9 cellular contexts compared by ENCODE assay signal in the genomic region with DNA sequence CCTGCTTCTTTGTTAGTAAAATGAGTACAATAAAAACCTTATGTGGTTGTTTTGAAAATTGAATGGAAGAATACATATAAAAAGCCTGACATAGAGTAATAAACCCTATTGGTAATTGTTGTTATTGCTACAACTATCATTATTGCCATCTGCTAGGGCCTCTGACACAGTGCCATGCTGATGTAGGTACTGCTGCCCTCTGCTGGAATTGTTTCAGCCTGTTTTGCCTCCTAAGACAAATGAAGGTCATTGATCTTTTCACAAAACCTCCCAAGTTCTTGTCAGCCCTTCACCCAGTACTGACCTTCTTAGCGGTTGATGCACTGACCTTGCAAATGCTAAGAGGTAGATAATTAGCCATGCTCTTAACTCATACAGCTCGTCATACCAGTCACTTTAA.
DNase-seq lines count a peak whose midpoint lies in the region; ATAC-seq and TF ChIP-seq lines count a peak whose summit lies in the region.
"Had no signal": no experiment of that assay in that cellular context is flagged by ENCODE, and none has a peak within 500 bp of the region (broad histone marks: within the 10 kb centered on the region; RNA-seq: fewer than 3 reads in every experiment).

No MANE protein-coding gene starts in this region.

- no peaks in the 10 kb centered on the region for H3K9me3 Mint-ChIP-seq in activated CD4-positive, alpha-beta T cell treated with anti-CD3 and anti-CD28 coated beads for 36 hours (ENCODE audit: low read depth)
- H3K9me3 Mint-ChIP-seq in activated T-cell treated with anti-CD3 and anti-CD28 coated beads, Interleukin-2, amount 50 U/mL, for 4 hours: peaks cover 3% of the 10 kb centered on the region
- H3K9me3 Mint-ChIP-seq in Calu3 (ENCODE audit: low read depth, unreplicated experiment): peaks cover 2% of the 10 kb centered on the region

- POLR2A ChIA-PET in activated CD4-positive, alpha-beta T cell treated with anti-CD3 and anti-CD28 coated beads for 36 hours (lab: Charles Lee): no interaction called here
- POLR2A ChIA-PET in RWPE1 (lab: Yijun Ruan, JAX; ENCODE audit: low non-redundant PET): no interaction called here

- H3K27ac ChIP-seq in RWPE1: no peak overlapping the region

- intact Hi-C loops in activated CD4-positive, alpha-beta T cell treated with anti-CD3 and anti-CD28 coated beads for 36 hours (cut with DNase I, micrococcal nuclease): no loop called here
- intact Hi-C loops in Calu3 (cut with micrococcal nuclease; ENCODE audit: unreplicated experiment): no loop called here

- 0 out of 2 replicates have a peak, but pooled peaks have one; percentile 19 for TF ChIP-seq CTCF in RWPE1 (conservative IDR thresholded peaks at IDR 0.05; ENCODE audit: low read depth)
- no peak for TF ChIP-seq CTCF in Calu3 (IDR thresholded peaks at IDR 0.05; ENCODE audit: unreplicated experiment)

- no peaks in the 10 kb centered on the region for H3K36me3 Mint-ChIP-seq in activated CD4-positive, alpha-beta T cell treated with anti-CD3 and anti-CD28 coated beads for 36 hours (ENCODE audit: low read depth)
- no peaks in the 10 kb centered on the region for H3K36me3 Mint-ChIP-seq in activated T-cell treated with anti-CD3 and anti-CD28 coated beads, Interleukin-2, amount 50 U/mL, for 4 hours (ENCODE audit: insufficient read depth)
- no peaks in the 10 kb centered on the region for H3K36me3 Mint-ChIP-seq in Calu3 (ENCODE audit: insufficient read depth, unreplicated experiment)
- H3K36me3 Mint-ChIP-seq: naive thymus-derived CD4-positive, alpha-beta T cell had no signal

- BruUV-seq in Calu3 (replicated peaks; lab: Mats Ljungman, UMichigan): no TSS peak

- no peak for ATAC-seq in activated CD4-positive, alpha-beta T cell treated with anti-CD3 and anti-CD28 coated beads for 36 hours
- ATAC-seq in HG02798 (IDR thresholded peaks at IDR 0.05; ENCODE audit: poor library complexity, unreplicated experiment): peak; percentile 62
- ATAC-seq in activated T-cell treated with anti-CD3 and anti-CD28 coated beads, Interleukin-2, amount 50 U/mL, for 4 hours: no peak
- ATAC-seq: naive thymus-derived CD4-positive, alpha-beta T cell had no signal

- H3K4me1 Mint-ChIP-seq in activated CD4-positive, alpha-beta T cell treated with anti-CD3 and anti-CD28 coated beads for 36 hours: no peaks in the 10 kb centered on the region
- no peaks in the 10 kb centered on the region for H3K4me1 Mint-ChIP-seq in activated T-cell treated with anti-CD3 and anti-CD28 coated beads, Interleukin-2, amount 50 U/mL, for 4 hours (ENCODE audit: low read depth)
- no peaks in the 10 kb centered on the region for H3K4me1 Mint-ChIP-seq in Calu3 (ENCODE audit: low read depth, unreplicated experiment)
- H3K4me1 Mint-ChIP-seq: naive thymus-derived CD4-positive, alpha-beta T cell had no signal

- H3K27ac Mint-ChIP-seq in activated CD4-positive, alpha-beta T cell treated with anti-CD3 and anti-CD28 coated beads for 36 hours: no peak overlapping the region
- no peak overlapping the region for H3K27ac Mint-ChIP-seq in Calu3 (ENCODE audit: unreplicated experiment)
- H3K27ac Mint-ChIP-seq: naive thymus-derived CD4-positive, alpha-beta T cell had no signal

- CTCF ChIA-PET in activated CD4-positive, alpha-beta T cell treated with anti-CD3 and anti-CD28 coated beads for 36 hours (lab: Charles Lee): no interaction called here
- CTCF ChIA-PET in RWPE1 (lab: Yijun Ruan, JAX): no interaction called here
- CTCF ChIA-PET in Calu3 (lab: Charles Lee): no interaction called here

- no peaks in the 10 kb centered on the region for H3K27me3 Mint-ChIP-seq in activated CD4-positive, alpha-beta T cell treated with anti-CD3 and anti-CD28 coated beads for 36 hours
- no peaks in the 10 kb centered on the region for H3K27me3 Mint-ChIP-seq in activated T-cell treated with anti-CD3 and anti-CD28 coated beads, Interleukin-2, amount 50 U/mL, for 4 hours (ENCODE audit: low read depth)
- H3K27me3 Mint-ChIP-seq in Calu3 (ENCODE audit: unreplicated experiment): no peaks in the 10 kb centered on the region
- H3K27me3 Mint-ChIP-seq: naive thymus-derived CD4-positive, alpha-beta T cell had no signal

- no peak overlapping the region for H3K4me3 Mint-ChIP-seq in activated CD4-positive, alpha-beta T cell treated with anti-CD3 and anti-CD28 coated beads for 36 hours
- no peak overlapping the region for H3K4me3 Mint-ChIP-seq in activated T-cell treated with anti-CD3 and anti-CD28 coated beads, Interleukin-2, amount 50 U/mL, for 4 hours
- no peak overlapping the region for H3K4me3 Mint-ChIP-seq in Calu3 (ENCODE audit: low read depth, unreplicated experiment)
- H3K4me3 Mint-ChIP-seq: naive thymus-derived CD4-positive, alpha-beta T cell had no signal

- DNase-seq in activated CD4-positive, alpha-beta T cell treated with anti-CD3 and anti-CD28 coated beads for 36 hours: peak; percentile 25
- no peak for DNase-seq in activated CD4-positive, alpha-beta T cell treated with anti-CD3 and anti-CD28 coated beads for 1 hour
- peak; percentile 22 for DNase-seq in RWPE1 (ENCODE audit: low spot score)
- DNase-seq in iPS-NIHi11 (ENCODE audit: low spot score): peak; percentile 66
- DNase-seq in C1 segment of cervical spinal cord (lab: John Stamatoyannopoulos, UW): no peak
- no peak for DNase-seq in activated T-cell treated with anti-CD3 and anti-CD28 coated beads, Interleukin-2, amount 50 U/mL, for 4 hours
- DNase-seq in Calu3: no peak

Comparison
In these comparisons a context has a peak if more than half of its experiments do, and no peak if none do; other contexts are left out.
1. DNase-seq: peak in activated CD4-positive, alpha-beta T cell treated with anti-CD3 and anti-CD28 coated beads for 36 hours (single experiment), RWPE1 (single experiment) and iPS-NIHi11 (single experiment); none in activated CD4-positive, alpha-beta T cell treated with anti-CD3 and anti-CD28 coated beads for 1 hour (single experiment), C1 segment of cervical spinal cord (0 of 14), activated T-cell treated with anti-CD3 and anti-CD28 coated beads, Interleukin-2, amount 50 U/mL, for 4 hours (single experiment) and Calu3 (single experiment).